In genomic region chr17:27892866-27893769, GRCh38 we compare ENCODE assay signal across 8 cellular contexts. TPM values are rescaled to one million over a fixed set of nuclear protein-coding genes. Genes with fewer than 3 reads are reported as not detected.
DNase-seq lines count a peak whose midpoint lies in the region; ATAC-seq and TF ChIP-seq lines count a peak whose summit lies in the region.

TSS of gene LYRM9 (minus strand) at chr17:27893365. CDS start at chr17:27882694, 10,671 bp downstream.

- peak within 1 kb of the TSS; percentile 79 to 86 (median 80) for H3K4me3 Mint-ChIP-seq in T-cell

- H3K27me3 Mint-ChIP-seq in T-cell: peaks cover 8 to 26% of the 10 kb centered on the region in 2 donors

- ATAC-seq in HG02678 (IDR thresholded peaks at IDR 0.05; ENCODE audit: unreplicated experiment): peak; percentile 92
- peak; percentile 95 to 99 (median 96) for ATAC-seq in T-cell (replicated peaks in 1 of 4)
- peak; percentile 100 for ATAC-seq in psoas muscle

- WGBS in psoas muscle, 3 donors: 0 to 1% (median 1%) methylated on average over 46 to 75 of the region's 75 CpGs
- 1% methylated on average over 75 of the region's 75 CpGs for WGBS in urinary bladder

- intact Hi-C loops in left ventricle myocardium inferior (cut with micrococcal nuclease): loop anchor here (5.0 kb wide), 1 partner anchor 91 kb away; the partner anchor contains the start of gene NOS2
- intact Hi-C loops in psoas muscle (cut with DNase I): loop anchor here in 1 of 2 donors (1.0 kb wide), 1 partner anchor 88 kb away; no protein-coding TSS in a partner anchor

- POLR2A ChIA-PET in T-cell (lab: Charles Lee): interaction anchor here in 1 of 2 donors (0.6 to 1.4 kb wide), 3 partner anchors 88 to 442 kb away, joined by 3 to 12 read pairs (median 3); partner anchors contain the start of genes IFT20 and TNFAIP1

- DNase-seq in NCI-H1417 (lab: John Stamatoyannopoulos, UW): peak; percentile 89 to 95 (median 94)
- peak; percentile 76 to 96 (median 89) for DNase-seq in T-cell
- DNase-seq in amniotic stem cell (lab: John Stamatoyannopoulos, UW): peak; percentile 31
- DNase-seq in left ventricle myocardium inferior: peak; percentile 93
- DNase-seq in psoas muscle: peak; percentile 94 to 97

- peaks cover 4% of the 10 kb centered on the region for H3K36me3 Mint-ChIP-seq in T-cell

- H3K27ac Mint-ChIP-seq in T-cell: peak within 1 kb of the TSS; percentile 78 to 81

- H3K4me1 ChIP-seq in left ventricle myocardium inferior (peaks cover 32% of the 10 kb centered on the region), psoas muscle (peaks cover 8% of the 10 kb centered on the region), urinary bladder (ENCODE audit: insufficient read depth) (no peaks in the 10 kb centered on the region)

- CTCF ChIA-PET in T-cell (lab: Charles Lee): interaction anchor here (0.5 to 4.0 kb wide), 15 partner anchors 10 to 443 kb away, joined by 3 to 94 read pairs (median 3); partner anchors contain the start of genes IFT20 (in 1 of the 2) and TNFAIP1 (in 1 of the 2)

- H3K4me1 Mint-ChIP-seq in T-cell: peaks cover 17 to 28% (median 22%) of the 10 kb centered on the region in 3 donors

- H3K9me3 Mint-ChIP-seq in T-cell: no peaks in the 10 kb centered on the region

- no peaks in the 10 kb centered on the region for H3K27me3 ChIP-seq in left ventricle myocardium inferior (ENCODE audit: low read depth)
- no peaks in the 10 kb centered on the region for H3K27me3 ChIP-seq in psoas muscle (ENCODE audit: insufficient read depth in 3 of 3, low read length in 2 of 3)

- peak within 1 kb of the TSS; percentile 91 for H3K27ac ChIP-seq in left ventricle myocardium inferior (replicated peaks)
- H3K27ac ChIP-seq in psoas muscle: peak within 1 kb of the TSS; percentile 84
- peak within 1 kb of the TSS; percentile 56 for H3K27ac ChIP-seq in urinary bladder (ENCODE audit: low read depth)

- H3K9me3 ChIP-seq in left ventricle myocardium inferior (replicated peaks): no peaks in the 10 kb centered on the region
- H3K9me3 ChIP-seq in psoas muscle: no peaks in the 10 kb centered on the region

- TF ChIP-seq CTCF in GM12875 (IDR thresholded peaks at IDR 0.05; ENCODE audit: borderline replicate concordance, insufficient read depth, low read depth, low read length) (peak; percentile 96), left ventricle myocardium inferior (IDR thresholded peaks at IDR 0.05; ENCODE audit: borderline replicate concordance) (peak; percentile 94), psoas muscle (IDR thresholded peaks at IDR 0.05) (peak; percentile 97)

- H3K4me3 ChIP-seq in GM12875 (ENCODE audit: low read depth, low read length) (peak within 1 kb of the TSS; percentile 66), left ventricle myocardium inferior (peak within 1 kb of the TSS; percentile 77), psoas muscle (peak within 1 kb of the TSS; percentile 90), urinary bladder (ENCODE audit: low read depth, low read length) (peak within 1 kb of the TSS; percentile 88)

- no peaks in the 10 kb centered on the region for H3K36me3 ChIP-seq in left ventricle myocardium inferior
- H3K36me3 ChIP-seq in psoas muscle (ENCODE audit: insufficient read depth in 1 of 2, low read depth in 1 of 2): no peaks in the 10 kb centered on the region
- no peaks in the 10 kb centered on the region for H3K36me3 ChIP-seq in urinary bladder (ENCODE audit: insufficient read depth)

RNA-seq across cellular contexts. Expression of gene LYRM9, which starts in this region (rescaled TPM):
- total RNA-seq in T-cell: 10 to 100 TPM; 11.7 to 19.2 (median 14.2) TPM
- total RNA-seq in left ventricle myocardium inferior: 8.3 TPM
- total RNA-seq in psoas muscle: 1 to 10 TPM; 4.5 to 8.1 (median 6.5) TPM
- polyA plus RNA-seq in psoas muscle: 10 to 100 TPM in 1 of 3 donors, 1 to 10 TPM in 2; 4.7 to 11.3 (median 5.8) TPM
- total RNA-seq in urinary bladder: 8.0 TPM
- 17.7 TPM for polyA plus RNA-seq in urinary bladder

Comparison
In these comparisons a context has a peak if more than half of its experiments do, and no peak if none do; other contexts are left out.
1. Peak in every context shown above with its lines: DNase-seq, ATAC-seq, H3K4me3 ChIP-seq and H3K27ac ChIP-seq.
2. DNase-seq: peak in every context shown above with its lines; median percentile 96 in psoas muscle; 94 in NCI-H1417; 93 in left ventricle myocardium inferior; 89 in T-cell; 31 in amniotic stem cell.